ENCODE assay signal across 1 cellular context in genomic region chr6:157528931-157529653, GRCh38.
TF ChIP-seq lines count a peak whose summit lies in the region.

No MANE protein-coding gene starts in this region.

TF ChIP-seq in HepG2, 621 proteins besides CTCF, POLR2A, EP300 and RAD21 (continued from another document and continues in another):
- TF ChIP-seq ZUFSP (CRISPR knock-in tag; IDR thresholded peaks at IDR 0.05; ENCODE audit: borderline replicate concordance) (no peak), RARG (CRISPR knock-in tag; IDR thresholded peaks at IDR 0.05; ENCODE audit: low read depth) (no peak), ZNF841 (CRISPR knock-in tag; IDR thresholded peaks at IDR 0.05; ENCODE audit: borderline replicate concordance) (no peak), PAWR (CRISPR knock-in tag; IDR thresholded peaks at IDR 0.05; ENCODE audit: borderline replicate concordance) (no peak), NPAS2 (CRISPR knock-in tag; IDR thresholded peaks at IDR 0.05; ENCODE audit: borderline replicate concordance) (no peak), ZNF446 (CRISPR knock-in tag; IDR thresholded peaks at IDR 0.05) (no peak), MAF1 (CRISPR knock-in tag; IDR thresholded peaks at IDR 0.05; ENCODE audit: borderline replicate concordance) (no peak), PRMT3 (CRISPR knock-in tag; IDR thresholded peaks at IDR 0.05; ENCODE audit: borderline replicate concordance, low read depth) (no peak), HNRNPK (IDR thresholded peaks at IDR 0.05; ENCODE audit: low read depth, low read length, poor library complexity, severe bottlenecking) (no peak), TCF7L2 (IDR thresholded peaks at IDR 0.05; ENCODE audit: low read depth, low read length) (no peak), TMF1 (CRISPR knock-in tag; IDR thresholded peaks at IDR 0.05; ENCODE audit: low read depth) (no peak), ZNF501 (CRISPR knock-in tag; IDR thresholded peaks at IDR 0.05) (no peak), FLYWCH1 (CRISPR knock-in tag; IDR thresholded peaks at IDR 0.05) (no peak), ZNF629 (CRISPR knock-in tag; conservative IDR thresholded peaks at IDR 0.05) (no peak), EEA1 (CRISPR knock-in tag; IDR thresholded peaks at IDR 0.05; ENCODE audit: borderline replicate concordance) (no peak), TBL1XR1 (IDR thresholded peaks at IDR 0.05; ENCODE audit: borderline replicate concordance, low read length, partially characterized antibody) (no peak), CEBPG (CRISPR knock-in tag; IDR thresholded peaks at IDR 0.05) (peak; percentile 73), HNF4A (CRISPR knock-in tag; IDR thresholded peaks at IDR 0.05) (peak; percentile 50), PCBP2 (optimal IDR thresholded peaks at IDR 0.05; ENCODE audit: low read depth, low read length, poor library complexity, severe bottlenecking) (no peak), ZEB1 (IDR thresholded peaks at IDR 0.05; ENCODE audit: insufficient replicate concordance, low read depth) (no peak), ZBTB34 (CRISPR knock-in tag; IDR thresholded peaks at IDR 0.05) (no peak), UBTF (CRISPR knock-in tag; IDR thresholded peaks at IDR 0.05) (no peak), HDAC2 (CRISPR knock-in tag; IDR thresholded peaks at IDR 0.05) (peak; percentile 21; the same call in 1 of the 2 replicates), TEF (CRISPR knock-in tag; IDR thresholded peaks at IDR 0.05) (no peak), ZNF839 (CRISPR knock-in tag; IDR thresholded peaks at IDR 0.05; ENCODE audit: borderline replicate concordance) (no peak), MXI1 (IDR thresholded peaks at IDR 0.05; ENCODE audit: borderline replicate concordance, low read depth, low read length) (no peak), MAFG (CRISPR knock-in tag; IDR thresholded peaks at IDR 0.05) (no peak), RXRB (CRISPR knock-in tag; IDR thresholded peaks at IDR 0.05; ENCODE audit: borderline replicate concordance) (peak; percentile 61), ZNF530 (CRISPR knock-in tag; IDR thresholded peaks at IDR 0.05; ENCODE audit: low read depth) (no peak), ZNF674 (CRISPR knock-in tag; IDR thresholded peaks at IDR 0.05; ENCODE audit: low read depth) (no peak), ZFP37 (CRISPR knock-in tag; IDR thresholded peaks at IDR 0.05; ENCODE audit: borderline replicate concordance) (no peak), ZNF256 (CRISPR knock-in tag; conservative IDR thresholded peaks at IDR 0.05) (no peak), POLR2G (IDR thresholded peaks at IDR 0.05; ENCODE audit: low read depth, low read length) (no peak), ZSCAN9 (CRISPR knock-in tag; IDR thresholded peaks at IDR 0.05; ENCODE audit: borderline replicate concordance) (no peak)
- TF ChIP-seq, protein P1, sequence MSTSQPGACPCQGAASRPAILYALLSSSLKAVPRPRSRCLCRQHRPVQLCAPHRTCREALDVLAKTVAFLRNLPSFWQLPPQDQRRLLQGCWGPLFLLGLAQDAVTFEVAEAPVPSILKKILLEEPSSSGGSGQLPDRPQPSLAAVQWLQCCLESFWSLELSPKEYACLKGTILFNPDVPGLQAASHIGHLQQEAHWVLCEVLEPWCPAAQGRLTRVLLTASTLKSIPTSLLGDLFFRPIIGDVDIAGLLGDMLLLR (CRISPR knock-in tag; IDR thresholded peaks at IDR 0.05): no peak
- TF ChIP-seq, protein P2, sequence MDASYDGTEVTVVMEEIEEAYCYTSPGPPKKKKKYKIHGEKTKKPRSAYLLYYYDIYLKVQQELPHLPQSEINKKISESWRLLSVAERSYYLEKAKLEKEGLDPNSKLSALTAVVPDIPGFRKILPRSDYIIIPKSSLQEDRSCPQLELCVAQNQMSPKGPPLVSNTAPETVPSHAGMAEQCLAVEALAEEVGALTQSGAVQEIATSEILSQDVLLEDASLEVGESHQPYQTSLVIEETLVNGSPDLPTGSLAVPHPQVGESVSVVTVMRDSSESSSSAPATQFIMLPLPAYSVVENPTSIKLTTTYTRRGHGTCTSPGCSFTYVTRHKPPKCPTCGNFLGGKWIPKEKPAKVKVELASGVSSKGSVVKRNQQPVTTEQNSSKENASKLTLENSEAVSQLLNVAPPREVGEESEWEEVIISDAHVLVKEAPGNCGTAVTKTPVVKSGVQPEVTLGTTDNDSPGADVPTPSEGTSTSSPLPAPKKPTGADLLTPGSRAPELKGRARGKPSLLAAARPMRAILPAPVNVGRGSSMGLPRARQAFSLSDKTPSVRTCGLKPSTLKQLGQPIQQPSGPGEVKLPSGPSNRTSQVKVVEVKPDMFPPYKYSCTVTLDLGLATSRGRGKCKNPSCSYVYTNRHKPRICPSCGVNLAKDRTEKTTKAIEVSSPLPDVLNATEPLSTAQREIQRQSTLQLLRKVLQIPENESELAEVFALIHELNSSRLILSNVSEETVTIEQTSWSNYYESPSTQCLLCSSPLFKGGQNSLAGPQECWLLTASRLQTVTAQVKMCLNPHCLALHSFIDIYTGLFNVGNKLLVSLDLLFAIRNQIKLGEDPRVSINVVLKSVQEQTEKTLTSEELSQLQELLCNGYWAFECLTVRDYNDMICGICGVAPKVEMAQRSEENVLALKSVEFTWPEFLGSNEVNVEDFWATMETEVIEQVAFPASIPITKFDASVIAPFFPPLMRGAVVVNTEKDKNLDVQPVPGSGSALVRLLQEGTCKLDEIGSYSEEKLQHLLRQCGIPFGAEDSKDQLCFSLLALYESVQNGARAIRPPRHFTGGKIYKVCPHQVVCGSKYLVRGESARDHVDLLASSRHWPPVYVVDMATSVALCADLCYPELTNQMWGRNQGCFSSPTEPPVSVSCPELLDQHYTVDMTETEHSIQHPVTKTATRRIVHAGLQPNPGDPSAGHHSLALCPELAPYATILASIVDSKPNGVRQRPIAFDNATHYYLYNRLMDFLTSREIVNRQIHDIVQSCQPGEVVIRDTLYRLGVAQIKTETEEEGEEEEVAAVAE (CRISPR knock-in tag; IDR thresholded peaks at IDR 0.05; ENCODE audit: borderline replicate concordance): no peak
- TF ChIP-seq, protein P3, sequence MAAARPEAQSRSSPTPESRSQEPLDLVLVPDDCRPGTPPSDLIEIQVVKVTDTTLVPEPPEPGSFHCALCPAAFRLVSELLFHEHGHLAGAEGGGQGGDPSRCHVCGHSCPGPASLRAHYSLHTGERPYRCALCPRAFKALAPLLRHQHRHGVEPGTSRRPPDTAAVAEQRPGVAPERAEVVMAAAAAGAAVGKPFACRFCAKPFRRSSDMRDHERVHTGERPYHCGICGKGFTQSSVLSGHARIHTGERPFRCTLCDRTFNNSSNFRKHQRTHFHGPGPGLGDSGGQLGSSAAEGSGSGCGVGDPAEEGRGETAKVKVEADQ (CRISPR knock-in tag; IDR thresholded peaks at IDR 0.05; ENCODE audit: borderline replicate concordance): no peak
- TF ChIP-seq, protein P4, sequence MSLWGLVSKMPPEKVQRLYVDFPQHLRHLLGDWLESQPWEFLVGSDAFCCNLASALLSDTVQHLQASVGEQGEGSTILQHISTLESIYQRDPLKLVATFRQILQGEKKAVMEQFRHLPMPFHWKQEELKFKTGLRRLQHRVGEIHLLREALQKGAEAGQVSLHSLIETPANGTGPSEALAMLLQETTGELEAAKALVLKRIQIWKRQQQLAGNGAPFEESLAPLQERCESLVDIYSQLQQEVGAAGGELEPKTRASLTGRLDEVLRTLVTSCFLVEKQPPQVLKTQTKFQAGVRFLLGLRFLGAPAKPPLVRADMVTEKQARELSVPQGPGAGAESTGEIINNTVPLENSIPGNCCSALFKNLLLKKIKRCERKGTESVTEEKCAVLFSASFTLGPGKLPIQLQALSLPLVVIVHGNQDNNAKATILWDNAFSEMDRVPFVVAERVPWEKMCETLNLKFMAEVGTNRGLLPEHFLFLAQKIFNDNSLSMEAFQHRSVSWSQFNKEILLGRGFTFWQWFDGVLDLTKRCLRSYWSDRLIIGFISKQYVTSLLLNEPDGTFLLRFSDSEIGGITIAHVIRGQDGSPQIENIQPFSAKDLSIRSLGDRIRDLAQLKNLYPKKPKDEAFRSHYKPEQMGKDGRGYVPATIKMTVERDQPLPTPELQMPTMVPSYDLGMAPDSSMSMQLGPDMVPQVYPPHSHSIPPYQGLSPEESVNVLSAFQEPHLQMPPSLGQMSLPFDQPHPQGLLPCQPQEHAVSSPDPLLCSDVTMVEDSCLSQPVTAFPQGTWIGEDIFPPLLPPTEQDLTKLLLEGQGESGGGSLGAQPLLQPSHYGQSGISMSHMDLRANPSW (CRISPR knock-in tag; IDR thresholded peaks at IDR 0.05; ENCODE audit: borderline replicate concordance): no peak
- TF ChIP-seq, protein P5, sequence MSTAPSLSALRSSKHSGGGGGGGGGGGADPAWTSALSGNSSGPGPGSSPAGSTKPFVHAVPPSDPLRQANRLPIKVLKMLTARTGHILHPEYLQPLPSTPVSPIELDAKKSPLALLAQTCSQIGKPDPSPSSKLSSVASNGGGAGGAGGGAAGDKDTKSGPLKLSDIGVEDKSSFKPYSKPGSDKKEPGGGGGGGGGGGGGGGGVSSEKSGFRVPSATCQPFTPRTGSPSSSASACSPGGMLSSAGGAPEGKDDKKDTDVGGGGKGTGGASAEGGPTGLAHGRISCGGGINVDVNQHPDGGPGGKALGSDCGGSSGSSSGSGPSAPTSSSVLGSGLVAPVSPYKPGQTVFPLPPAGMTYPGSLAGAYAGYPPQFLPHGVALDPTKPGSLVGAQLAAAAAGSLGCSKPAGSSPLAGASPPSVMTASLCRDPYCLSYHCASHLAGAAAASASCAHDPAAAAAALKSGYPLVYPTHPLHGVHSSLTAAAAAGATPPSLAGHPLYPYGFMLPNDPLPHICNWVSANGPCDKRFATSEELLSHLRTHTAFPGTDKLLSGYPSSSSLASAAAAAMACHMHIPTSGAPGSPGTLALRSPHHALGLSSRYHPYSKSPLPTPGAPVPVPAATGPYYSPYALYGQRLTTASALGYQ (CRISPR knock-in tag; IDR thresholded peaks at IDR 0.05): no peak
- TF ChIP-seq, protein P6, sequence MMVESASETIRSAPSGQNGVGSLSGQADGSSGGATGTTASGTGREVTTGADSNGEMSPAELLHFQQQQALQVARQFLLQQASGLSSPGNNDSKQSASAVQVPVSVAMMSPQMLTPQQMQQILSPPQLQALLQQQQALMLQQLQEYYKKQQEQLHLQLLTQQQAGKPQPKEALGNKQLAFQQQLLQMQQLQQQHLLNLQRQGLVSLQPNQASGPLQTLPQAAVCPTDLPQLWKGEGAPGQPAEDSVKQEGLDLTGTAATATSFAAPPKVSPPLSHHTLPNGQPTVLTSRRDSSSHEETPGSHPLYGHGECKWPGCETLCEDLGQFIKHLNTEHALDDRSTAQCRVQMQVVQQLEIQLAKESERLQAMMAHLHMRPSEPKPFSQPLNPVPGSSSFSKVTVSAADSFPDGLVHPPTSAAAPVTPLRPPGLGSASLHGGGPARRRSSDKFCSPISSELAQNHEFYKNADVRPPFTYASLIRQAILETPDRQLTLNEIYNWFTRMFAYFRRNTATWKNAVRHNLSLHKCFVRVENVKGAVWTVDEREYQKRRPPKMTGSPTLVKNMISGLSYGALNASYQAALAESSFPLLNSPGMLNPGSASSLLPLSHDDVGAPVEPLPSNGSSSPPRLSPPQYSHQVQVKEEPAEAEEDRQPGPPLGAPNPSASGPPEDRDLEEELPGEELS (CRISPR knock-in tag; IDR thresholded peaks at IDR 0.05): peak; percentile 73
- TF ChIP-seq, protein P7, sequence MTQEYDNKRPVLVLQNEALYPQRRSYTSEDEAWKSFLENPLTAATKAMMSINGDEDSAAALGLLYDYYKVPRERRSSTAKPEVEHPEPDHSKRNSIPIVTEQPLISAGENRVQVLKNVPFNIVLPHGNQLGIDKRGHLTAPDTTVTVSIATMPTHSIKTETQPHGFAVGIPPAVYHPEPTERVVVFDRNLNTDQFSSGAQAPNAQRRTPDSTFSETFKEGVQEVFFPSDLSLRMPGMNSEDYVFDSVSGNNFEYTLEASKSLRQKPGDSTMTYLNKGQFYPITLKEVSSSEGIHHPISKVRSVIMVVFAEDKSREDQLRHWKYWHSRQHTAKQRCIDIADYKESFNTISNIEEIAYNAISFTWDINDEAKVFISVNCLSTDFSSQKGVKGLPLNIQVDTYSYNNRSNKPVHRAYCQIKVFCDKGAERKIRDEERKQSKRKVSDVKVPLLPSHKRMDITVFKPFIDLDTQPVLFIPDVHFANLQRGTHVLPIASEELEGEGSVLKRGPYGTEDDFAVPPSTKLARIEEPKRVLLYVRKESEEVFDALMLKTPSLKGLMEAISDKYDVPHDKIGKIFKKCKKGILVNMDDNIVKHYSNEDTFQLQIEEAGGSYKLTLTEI (CRISPR knock-in tag; conservative IDR thresholded peaks at IDR 0.05): no peak
